In genomic region chr21:41227357-41228005, GRCh38 we compare ENCODE assay signal across 29 cellular contexts. TPM values are rescaled to one million over a fixed set of nuclear protein-coding genes. Genes with fewer than 3 reads are reported as not detected.
A peak's percentile ranks its signal among the peaks of the same experiment; 100 is the strongest.
DNase-seq lines count a peak whose midpoint lies in the region; ATAC-seq and TF ChIP-seq lines count a peak whose summit lies in the region.
"Had no signal": no experiment of that assay in that cellular context is flagged by ENCODE, and none has a peak within 500 bp of the region (broad histone marks: within the 10 kb centered on the region; RNA-seq: fewer than 3 reads in every experiment).

No MANE protein-coding gene starts in this region.

- peaks cover 9% of the 10 kb centered on the region for H3K27me3 Mint-ChIP-seq in activated CD4-positive, alpha-beta T cell treated with anti-CD3 and anti-CD28 coated beads for 36 hours
- H3K27me3 Mint-ChIP-seq in stimulated activated memory B cell treated with anti-CD40 and anti-IgM and Interleukin-4, amounts not matched to agents 10 μg/mL and 1 μg/mL and 100 μg/mL, for 72 hours = no peaks in the 10 kb centered on the region

- TF ChIP-seq POLR2A in gastrocnemius medialis (IDR thresholded peaks at IDR 0.05) = no peak

- H3K27ac Mint-ChIP-seq in activated CD4-positive, alpha-beta T cell treated with anti-CD3 and anti-CD28 coated beads for 36 hours = no peak overlapping the region
- H3K27ac Mint-ChIP-seq in stimulated activated memory B cell treated with anti-CD40 and anti-IgM and Interleukin-4, amounts not matched to agents 10 μg/mL and 1 μg/mL and 100 μg/mL, for 72 hours = peak overlapping the region; percentile 90
- H3K27ac Mint-ChIP-seq: activated T-helper 2 cell treated with anti-CD3 and anti-CD28 coated beads, Interferon-gamma antibody, Interleukin-2, Interleukin-4, amounts not matched to agents 10 μg/mL and 5 μg/mL and 100 μg/mL, durations not matched to agents 14 hours and 24 hours and 36 hours; CD8-positive, alpha-beta T cell; natural killer cell; T-helper 17 cell had no signal

- peak; percentile 36 for ATAC-seq in activated CD4-positive, alpha-beta T cell treated with anti-CD3 and anti-CD28 coated beads for 36 hours
- peak; percentile 51 for ATAC-seq in left colon
- ATAC-seq in stimulated activated memory B cell treated with anti-CD40 and anti-IgM and Interleukin-4, amounts not matched to agents 10 μg/mL and 1 μg/mL and 100 μg/mL, for 72 hours = no peak
- ATAC-seq in gastrocnemius medialis = no peak
- no peak for ATAC-seq in psoas muscle
- ATAC-seq: CD8-positive, alpha-beta T cell; foreskin keratinocyte; natural killer cell; T-helper 17 cell had no signal

- no peak overlapping the region for H3K4me3 Mint-ChIP-seq in activated CD4-positive, alpha-beta T cell treated with anti-CD3 and anti-CD28 coated beads for 36 hours
- H3K4me3 Mint-ChIP-seq in stimulated activated memory B cell treated with anti-CD40 and anti-IgM and Interleukin-4, amounts not matched to agents 10 μg/mL and 1 μg/mL and 100 μg/mL, for 72 hours = no peak overlapping the region
- H3K4me3 Mint-ChIP-seq: CD8-positive, alpha-beta T cell; natural killer cell; T-helper 17 cell had no signal

- intact Hi-C loops in activated CD4-positive, alpha-beta T cell treated with anti-CD3 and anti-CD28 coated beads for 36 hours (cut with DNase I, micrococcal nuclease) = no loop called here
- intact Hi-C loops in left colon (cut with DNase I, micrococcal nuclease) = no loop called here
- intact Hi-C loops in gastrocnemius medialis (cut with DNase I; ENCODE audit: low total_unique reads) = no loop called here
- intact Hi-C loops in psoas muscle (cut with DNase I) = no loop called here

- no peaks in the 10 kb centered on the region for H3K36me3 Mint-ChIP-seq in activated CD4-positive, alpha-beta T cell treated with anti-CD3 and anti-CD28 coated beads for 36 hours (ENCODE audit: low read depth)
- H3K36me3 Mint-ChIP-seq in stimulated activated memory B cell treated with anti-CD40 and anti-IgM and Interleukin-4, amounts not matched to agents 10 μg/mL and 1 μg/mL and 100 μg/mL, for 72 hours = peaks cover 21% of the 10 kb centered on the region
- H3K36me3 Mint-ChIP-seq: CD8-positive, alpha-beta T cell; natural killer cell had no signal

- in situ Hi-C loops in gastrocnemius medialis (cut with MboI; ENCODE audit: low sequenced_read_pairs in 4 of 4) = no loop called here

- H3K4me1 Mint-ChIP-seq in activated CD4-positive, alpha-beta T cell treated with anti-CD3 and anti-CD28 coated beads for 36 hours = peaks cover 3% of the 10 kb centered on the region
- H3K4me1 Mint-ChIP-seq in stimulated activated memory B cell treated with anti-CD40 and anti-IgM and Interleukin-4, amounts not matched to agents 10 μg/mL and 1 μg/mL and 100 μg/mL, for 72 hours = peaks cover 79% of the 10 kb centered on the region
- H3K4me1 Mint-ChIP-seq: natural killer cell, T-helper 17 cell had no signal

- H3K27me3 ChIP-seq in gastrocnemius medialis = no peaks in the 10 kb centered on the region
- no peaks in the 10 kb centered on the region for H3K27me3 ChIP-seq in psoas muscle (ENCODE audit: insufficient read depth in 3 of 3, low read length in 2 of 3)
- H3K27me3 ChIP-seq: brain microvascular endothelial cell, foreskin keratinocyte, right atrium auricular region, stomach, tibial artery had no signal

- CTCF ChIA-PET in activated CD4-positive, alpha-beta T cell treated with anti-CD3 and anti-CD28 coated beads for 36 hours (lab: Charles Lee) = interaction anchor here (0.5 kb wide), 1 partner anchor 379 kb away, joined by 3 read pairs; no protein-coding TSS in a partner anchor

- H3K9me3 Mint-ChIP-seq in activated CD4-positive, alpha-beta T cell treated with anti-CD3 and anti-CD28 coated beads for 36 hours (ENCODE audit: low read depth) = no peaks in the 10 kb centered on the region
- H3K9me3 Mint-ChIP-seq in stimulated activated memory B cell treated with anti-CD40 and anti-IgM and Interleukin-4, amounts not matched to agents 10 μg/mL and 1 μg/mL and 100 μg/mL, for 72 hours = no peaks in the 10 kb centered on the region
- H3K9me3 Mint-ChIP-seq: activated T-helper 2 cell treated with anti-CD3 and anti-CD28 coated beads, Interferon-gamma antibody, Interleukin-2, Interleukin-4, amounts not matched to agents 10 μg/mL and 5 μg/mL and 100 μg/mL, durations not matched to agents 14 hours and 24 hours and 36 hours; CD8-positive, alpha-beta T cell; natural killer cell had no signal

- TF ChIP-seq CTCF in gastrocnemius medialis (IDR thresholded peaks at IDR 0.05 in 4 of 5, conservative IDR thresholded peaks at IDR 0.05 in 1 of 5) (no peak), psoas muscle (IDR thresholded peaks at IDR 0.05) (no peak)

- 89 to 91% (median 90%) methylated on average over 9 of the region's 9 CpGs for WGBS in psoas muscle, 3 donors

- peak; percentile 7 for DNase-seq in activated CD4-positive, alpha-beta T cell treated with anti-CD3 and anti-CD28 coated beads for 36 hours
- no peak for DNase-seq in activated CD4-positive, alpha-beta T cell treated with anti-CD3 and anti-CD28 coated beads for 48 hours
- DNase-seq in Jurkat, Clone E6-1 (ENCODE audit: low read depth, low spot score) = peak; percentile 90
- no peak for DNase-seq in left colon
- no peak for DNase-seq in gastrocnemius medialis
- DNase-seq in SK-N-DZ (ENCODE audit: low spot score) = no peak
- DNase-seq in psoas muscle = no peak
- DNase-seq: activated CD4-positive, alpha-beta T cell treated with anti-CD3 and anti-CD28 coated beads, Interleukin-2, amount 50 U/mL, for 1 hour; activated CD8-positive, alpha-beta memory T cell treated with anti-CD3 and anti-CD28 coated beads, Interleukin-2, amount 50 U/mL, for 4 hours; AML-193; brain microvascular endothelial cell; CD8-positive, alpha-beta T cell; effector memory CD4-positive, alpha-beta T cell; foreskin keratinocyte; GM23248; left cardiac atrium; mesendoderm; natural killer cell; NCI-H146; NCI-H524; NK-92 treated with Interleukin-12 subunit alpha and Interleukin-12 subunit beta, amount 100 ng/mL, for 24 hours; RPMI8226; SK-N-SH; stomach; T-helper 17 cell had no signal

- H3K9me3 ChIP-seq in gastrocnemius medialis (no peaks in the 10 kb centered on the region), psoas muscle (no peaks in the 10 kb centered on the region)
- H3K9me3 ChIP-seq: right atrium auricular region, SK-N-SH, stomach, tibial artery had no signal

- H3K4me3 ChIP-seq in Jurkat, Clone E6-1 (ENCODE audit: low read length) = peak overlapping the region; percentile 23
- H3K4me3 ChIP-seq in gastrocnemius medialis = no peak overlapping the region
- no peak overlapping the region for H3K4me3 ChIP-seq in psoas muscle
- H3K4me3 ChIP-seq: GM23248, right atrium auricular region, stomach, tibial artery had no signal

- no peaks in the 10 kb centered on the region for H3K36me3 ChIP-seq in gastrocnemius medialis
- peaks cover 4 to 9% of the 10 kb centered on the region in 2 donors for H3K36me3 ChIP-seq in psoas muscle (ENCODE audit: insufficient read depth in 1 of 2, low read depth in 1 of 2)
- H3K36me3 ChIP-seq: brain microvascular endothelial cell had no signal

- H3K4me1 ChIP-seq in gastrocnemius medialis = no peaks in the 10 kb centered on the region
- no peaks in the 10 kb centered on the region for H3K4me1 ChIP-seq in psoas muscle

- no peak overlapping the region for H3K27ac ChIP-seq in gastrocnemius medialis
- no peak overlapping the region for H3K27ac ChIP-seq in psoas muscle
- H3K27ac ChIP-seq: brain microvascular endothelial cell, foreskin keratinocyte, GM23248, right atrium auricular region, tibial artery had no signal

- POLR2A ChIA-PET in activated CD4-positive, alpha-beta T cell treated with anti-CD3 and anti-CD28 coated beads for 36 hours (lab: Charles Lee) = no interaction called here

RNA-seq across cellular contexts. Expression of gene BACE2, which starts 59.5 kb away (rescaled TPM):
- under 1 TPM; 0.25 to 0.50 TPM for total RNA-seq in activated CD4-positive, alpha-beta T cell treated with anti-CD3 and anti-CD28 coated beads for 36 hours
- polyA plus RNA-seq in Jurkat, Clone E6-1 (2012; ENCODE audit: insufficient read depth, insufficient read length) = 19.1 TPM
- 10 to 100 TPM; 59.3 to 65.1 TPM for total RNA-seq in left colon
- 10 to 100 TPM in 1 of 4 donors, 1 to 10 TPM in 3; 7.5 to 17.5 (median 9.3) TPM for total RNA-seq in gastrocnemius medialis
- not detected in 2 replicates for polyA plus RNA-seq in SK-N-DZ (2014; cell fraction: cytosol; rRNA removed)
- polyA plus RNA-seq in SK-N-DZ (2014; cell fraction: nucleus; rRNA removed) = not detected in 2 replicates
- 10 to 100 TPM in 2 of 4 donors, 1 to 10 TPM in 2; 5.3 to 13.9 (median 9.1) TPM for total RNA-seq in psoas muscle
- 10 to 100 TPM in 1 of 3 donors, 1 to 10 TPM in 2; 5.8 to 16.0 (median 6.2) TPM for polyA plus RNA-seq in psoas muscle

Comparison
In these comparisons a context has a peak if more than half of its experiments do, and no peak if none do; other contexts are left out.
1. DNase-seq: peak in activated CD4-positive, alpha-beta T cell treated with anti-CD3 and anti-CD28 coated beads for 36 hours (single experiment) and Jurkat, Clone E6-1 (single experiment); none in activated CD4-positive, alpha-beta T cell treated with anti-CD3 and anti-CD28 coated beads for 48 hours (single experiment), left colon (0 of 2), gastrocnemius medialis (0 of 2), SK-N-DZ (single experiment) and psoas muscle (0 of 2).
2. ATAC-seq: peak in activated CD4-positive, alpha-beta T cell treated with anti-CD3 and anti-CD28 coated beads for 36 hours (single experiment) and left colon (single experiment); none in stimulated activated memory B cell treated with anti-CD40 and anti-IgM and Interleukin-4, amounts not matched to agents 10 μg/mL and 1 μg/mL and 100 μg/mL, for 72 hours (single experiment), gastrocnemius medialis (0 of 2) and psoas muscle (0 of 4).
3. RNA of gene BACE2, which starts 59.5 kb away (total RNA-seq): 59.3 to 65.1 TPM in left colon, 5.3 to 13.9 TPM in psoas muscle and 7.5 to 17.5 TPM in gastrocnemius medialis; 0.25 to 0.50 TPM in activated CD4-positive, alpha-beta T cell treated with anti-CD3 and anti-CD28 coated beads for 36 hours; every median in the first group is over 4 times any median in the second.